ENCODE assay signal across 9 cellular contexts in genomic region chr18:12701161-12701560, GRCh38. TPM values are rescaled to one million over a fixed set of nuclear protein-coding genes. Genes with fewer than 3 reads are reported as not detected.
DNase-seq lines count a peak whose midpoint lies in the region; ATAC-seq and TF ChIP-seq lines count a peak whose summit lies in the region.
"Had no signal": no experiment of that assay in that cellular context is flagged by ENCODE, and none has a peak within 500 bp of the region (broad histone marks: within the 10 kb centered on the region; RNA-seq: fewer than 3 reads in every experiment).

No MANE protein-coding gene starts in this region.

- H3K27ac ChIP-seq in RWPE2 (ENCODE audit: poor library complexity, severe bottlenecking): no peak overlapping the region

- no peak for TF ChIP-seq CTCF in GM12865 (IDR thresholded peaks at IDR 0.05; ENCODE audit: insufficient read depth, low read depth, low read length, missing control alignments)
- TF ChIP-seq CTCF in RWPE2 (IDR thresholded peaks at IDR 0.05; ENCODE audit: poor library complexity, severe bottlenecking): no peak
- TF ChIP-seq CTCF in epithelial cell of proximal tubule (conservative IDR thresholded peaks at IDR 0.05; ENCODE audit: low read depth, low read length): no peak
- TF ChIP-seq CTCF in retinal pigment epithelial cell (conservative IDR thresholded peaks at IDR 0.05; ENCODE audit: low read depth, low read length): no peak

- peaks cover 50% of the 10 kb centered on the region for H3K36me3 ChIP-seq in RWPE2 (ENCODE audit: low read depth)

- DNase-seq in GM12865 (ENCODE audit: low read depth) (no peak), RWPE2 (ENCODE audit: low spot score) (no peak), epithelial cell of proximal tubule (ENCODE audit: low read depth) (no peak), retinal pigment epithelial cell (ENCODE audit: low read depth) (no peak), NCI-H1694 treated with DMSO at 0.1 percent for 48 hours (lab: John Stamatoyannopoulos, UW) (no peak), NCI-H2029 (lab: John Stamatoyannopoulos, UW) (no peak), DMS153 (lab: John Stamatoyannopoulos, UW) (no peak)
- DNase-seq: NCI-H1048 had no signal

- H3K4me3 ChIP-seq in GM12865 (ENCODE audit: low read depth, low read length): peak overlapping the region; percentile 94
- H3K4me3 ChIP-seq in RWPE2 (ENCODE audit: severe bottlenecking): peak overlapping the region; percentile 66
- H3K4me3 ChIP-seq in epithelial cell of proximal tubule (ENCODE audit: low read depth, low read length): peak overlapping the region; percentile 97
- peak overlapping the region; percentile 94 for H3K4me3 ChIP-seq in retinal pigment epithelial cell (ENCODE audit: low read length)

- H3K4me1 ChIP-seq in RWPE2 (ENCODE audit: insufficient read depth, poor library complexity, severe bottlenecking): peaks cover 27% of the 10 kb centered on the region

- no peaks in the 10 kb centered on the region for H3K9me3 ChIP-seq in RWPE2 (ENCODE audit: severe bottlenecking)

- ATAC-seq in RWPE2 (ENCODE audit: low read depth) (no peak), GM21717 (IDR thresholded peaks at IDR 0.05; ENCODE audit: unreplicated experiment) (no peak)

- no peaks in the 10 kb centered on the region for H3K27me3 ChIP-seq in RWPE2 (ENCODE audit: insufficient read depth, poor library complexity, severe bottlenecking)

RNA-seq across cellular contexts. Expression of gene CEP76, which starts 1.4 kb away (rescaled TPM):
- 9.5 and 21.2 TPM in 2 replicates for total RNA-seq in epithelial cell of proximal tubule

RNA-seq across cellular contexts. Expression of gene PSMG2, which starts 1.7 kb away (rescaled TPM):
- total RNA-seq in epithelial cell of proximal tubule: 94.2 and 96.5 TPM in 2 replicates

RNA-seq across cellular contexts. Expression of gene SPIRE1, which starts 43.3 kb away (rescaled TPM):
- 20.7 and 22.8 TPM in 2 replicates for total RNA-seq in epithelial cell of proximal tubule
